16 cellular contexts compared by ENCODE assay signal in genomic region chr17:17928422-17929386, GRCh38. TPM values are rescaled to one million over a fixed set of nuclear protein-coding genes. Genes with fewer than 3 reads are reported as not detected.
DNase-seq lines count a peak whose midpoint lies in the region; ATAC-seq, FAIRE-seq and TF ChIP-seq lines count a peak whose summit lies in the region.
"Had no signal": no experiment of that assay in that cellular context is flagged by ENCODE, and none has a peak within 500 bp of the region (broad histone marks: within the 10 kb centered on the region; RNA-seq: fewer than 3 reads in every experiment).

No MANE protein-coding gene starts in this region.

- H3K9me1 ChIP-seq in endothelial cell of umbilical vein (replicated peaks; ENCODE audit: control insufficient read depth, extremely low read depth, insufficient read depth, low read length) = no peaks in the 10 kb centered on the region

- H3K9me3 ChIP-seq in endothelial cell of umbilical vein (replicated peaks; ENCODE audit: control insufficient read depth, insufficient read depth, low read length) (no peaks in the 10 kb centered on the region), lung (ENCODE audit: control insufficient read depth in 2 of 2, insufficient read depth in 1 of 2, low read length in 1 of 2) (no peaks in the 10 kb centered on the region), skeletal muscle satellite cell (replicated peaks; ENCODE audit: low read length) (no peaks in the 10 kb centered on the region)
- H3K9me3 ChIP-seq: stomach had no signal

- no peaks in the 10 kb centered on the region for H3K79me2 ChIP-seq in endothelial cell of umbilical vein (ENCODE audit: control insufficient read depth, insufficient read depth, low read length)

- no TSS peak for BruUV-seq in endothelial cell of umbilical vein (replicated peaks; lab: Mats Ljungman, UMichigan)

- no peak overlapping the region for H3K4me3 Mint-ChIP-seq in stimulated activated effector memory CD8-positive, alpha-beta T cell treated with anti-CD3 and anti-CD28 coated beads, Interleukin-12 subunit alpha, Interleukin-12 subunit beta, amount 100 ng/mL, for 72 hours
- H3K4me3 Mint-ChIP-seq in activated naive CD4-positive, alpha-beta T cell treated with anti-CD3 and anti-CD28 coated beads for 36 hours = no peak overlapping the region
- H3K4me3 Mint-ChIP-seq: activated T-helper 1 cell treated with anti-CD3 and anti-CD28 coated beads, Interleukin-12 subunit alpha, Interleukin-12 subunit beta, Interleukin-2, Interleukin-4 antibody, amounts not matched to agents 30 ng/mL and 10 ng/mL and 1 ng/mL, durations not matched to agents 14 hours and 24 hours and 36 hours; CD4-positive, CD25-positive, alpha-beta regulatory T cell; central memory CD8-positive, alpha-beta T cell had no signal

- TF ChIP-seq CTCF in endothelial cell of umbilical vein (IDR thresholded peaks at IDR 0.05; ENCODE audit: extremely low read depth in 1 of 2, insufficient read depth in 1 of 2, low read depth in 1 of 2, low read length in 2 of 2) = no peak
- TF ChIP-seq CTCF in lung (IDR thresholded peaks at IDR 0.05; ENCODE audit: control extremely low read depth, extremely low read depth) = no peak

- H3K27me3 ChIP-seq in endothelial cell of umbilical vein (ENCODE audit: control insufficient read depth in 2 of 2, insufficient read depth in 2 of 2, low read length in 2 of 2) = no peaks in the 10 kb centered on the region
- H3K27me3 ChIP-seq in lung (ENCODE audit: control insufficient read depth, insufficient read depth) = no peaks in the 10 kb centered on the region
- no peaks in the 10 kb centered on the region for H3K27me3 ChIP-seq in skeletal muscle satellite cell (ENCODE audit: control insufficient read depth, insufficient read depth, low read length)
- H3K27me3 ChIP-seq: foreskin keratinocyte, stomach had no signal

- H3K36me3 Mint-ChIP-seq in stimulated activated effector memory CD8-positive, alpha-beta T cell treated with anti-CD3 and anti-CD28 coated beads, Interleukin-12 subunit alpha, Interleukin-12 subunit beta, amount 100 ng/mL, for 72 hours = no peaks in the 10 kb centered on the region
- no peaks in the 10 kb centered on the region for H3K36me3 Mint-ChIP-seq in activated naive CD4-positive, alpha-beta T cell treated with anti-CD3 and anti-CD28 coated beads for 36 hours (ENCODE audit: low read depth)

- H3K9ac ChIP-seq in endothelial cell of umbilical vein (replicated peaks; ENCODE audit: extremely low read depth, insufficient read depth, low read length) = no peak overlapping the region
- H3K9ac ChIP-seq in skeletal muscle satellite cell (ENCODE audit: low read depth, low read length) = peak overlapping the region; percentile 40

- H3K27ac Mint-ChIP-seq in stimulated activated effector memory CD8-positive, alpha-beta T cell treated with anti-CD3 and anti-CD28 coated beads, Interleukin-12 subunit alpha, Interleukin-12 subunit beta, amount 100 ng/mL, for 72 hours = no peak overlapping the region
- H3K27ac Mint-ChIP-seq in activated naive CD4-positive, alpha-beta T cell treated with anti-CD3 and anti-CD28 coated beads for 36 hours = no peak overlapping the region
- H3K27ac Mint-ChIP-seq: activated T-helper 1 cell treated with anti-CD3 and anti-CD28 coated beads, Interleukin-12 subunit alpha, Interleukin-12 subunit beta, Interleukin-2, Interleukin-4 antibody, amounts not matched to agents 30 ng/mL and 10 ng/mL and 1 ng/mL, durations not matched to agents 14 hours and 24 hours and 36 hours had no signal

- H3K27ac ChIP-seq in endothelial cell of umbilical vein (ENCODE audit: insufficient read depth, low read depth, low read length) (peak overlapping the region; percentile 14), lung (ENCODE audit: low read depth in 1 of 2, low read length in 1 of 2) (peak overlapping the region; percentile 54 to 82)
- H3K27ac ChIP-seq: foreskin keratinocyte had no signal

- H3K4me1 ChIP-seq in endothelial cell of umbilical vein (ENCODE audit: control insufficient read depth, extremely low read depth, insufficient read depth, low read length) (peaks cover 7% of the 10 kb centered on the region), lung (ENCODE audit: control insufficient read depth in 2 of 2, insufficient read depth in 2 of 2, low read length in 2 of 2) (peaks cover 13 to 16% of the 10 kb centered on the region in 2 donors), skeletal muscle satellite cell (ENCODE audit: control insufficient read depth, insufficient read depth, low read length) (peaks cover 65% of the 10 kb centered on the region)

- H3K36me3 ChIP-seq in endothelial cell of umbilical vein (ENCODE audit: control insufficient read depth in 2 of 2, extremely low read depth in 1 of 2, insufficient read depth in 2 of 2, low read length in 2 of 2) (no peaks in the 10 kb centered on the region), lung (ENCODE audit: control insufficient read depth in 2 of 2, insufficient read depth in 2 of 2, low read length in 2 of 2) (no peaks in the 10 kb centered on the region), skeletal muscle satellite cell (ENCODE audit: insufficient read depth, low read length) (no peaks in the 10 kb centered on the region)
- H3K36me3 ChIP-seq: stomach had no signal

- peaks cover 5% of the 10 kb centered on the region for H3K4me1 Mint-ChIP-seq in stimulated activated effector memory CD8-positive, alpha-beta T cell treated with anti-CD3 and anti-CD28 coated beads, Interleukin-12 subunit alpha, Interleukin-12 subunit beta, amount 100 ng/mL, for 72 hours
- peaks cover 7% of the 10 kb centered on the region for H3K4me1 Mint-ChIP-seq in activated naive CD4-positive, alpha-beta T cell treated with anti-CD3 and anti-CD28 coated beads for 36 hours (ENCODE audit: low read depth)

- no peak overlapping the region for H3K4me3 ChIP-seq in endothelial cell of umbilical vein (replicated peaks in 1 of 3; ENCODE audit: insufficient read depth in 1 of 3, low read depth in 1 of 3, low read length in 3 of 3)
- no peak overlapping the region for H3K4me3 ChIP-seq in lung
- no peak overlapping the region for H3K4me3 ChIP-seq in skeletal muscle satellite cell (ENCODE audit: low read length)
- H3K4me3 ChIP-seq: stomach had no signal

- WGBS in lung, 2 donors = 64 to 76% methylated on average over 13 of the region's 13 CpGs

- H3K27me3 Mint-ChIP-seq in activated naive CD4-positive, alpha-beta T cell treated with anti-CD3 and anti-CD28 coated beads for 36 hours (ENCODE audit: low read depth) = no peaks in the 10 kb centered on the region
- H3K27me3 Mint-ChIP-seq: CD4-positive, CD25-positive, alpha-beta regulatory T cell; central memory CD8-positive, alpha-beta T cell had no signal

- no peaks in the 10 kb centered on the region for H3K9me3 Mint-ChIP-seq in stimulated activated effector memory CD8-positive, alpha-beta T cell treated with anti-CD3 and anti-CD28 coated beads, Interleukin-12 subunit alpha, Interleukin-12 subunit beta, amount 100 ng/mL, for 72 hours
- H3K9me3 Mint-ChIP-seq in activated naive CD4-positive, alpha-beta T cell treated with anti-CD3 and anti-CD28 coated beads for 36 hours = no peaks in the 10 kb centered on the region
- H3K9me3 Mint-ChIP-seq: activated T-helper 1 cell treated with anti-CD3 and anti-CD28 coated beads, Interleukin-12 subunit alpha, Interleukin-12 subunit beta, Interleukin-2, Interleukin-4 antibody, amounts not matched to agents 30 ng/mL and 10 ng/mL and 1 ng/mL, durations not matched to agents 14 hours and 24 hours and 36 hours; CD4-positive, CD25-positive, alpha-beta regulatory T cell; central memory CD8-positive, alpha-beta T cell had no signal

- ATAC-seq in lung (ENCODE audit: insufficient read depth, low FRiP score) = no peak
- no peak for ATAC-seq in HG03442 (IDR thresholded peaks at IDR 0.05; ENCODE audit: unreplicated experiment)
- no peak for ATAC-seq in stimulated activated effector memory CD8-positive, alpha-beta T cell treated with anti-CD3 and anti-CD28 coated beads, Interleukin-12 subunit alpha, Interleukin-12 subunit beta, amount 100 ng/mL, for 72 hours
- ATAC-seq: foreskin keratinocyte had no signal

- FAIRE-seq in endothelial cell of umbilical vein (lab: Jason Lieb, UNC) = peak; percentile 77

- peak overlapping the region; percentile 6 for H2AFZ ChIP-seq in endothelial cell of umbilical vein (ENCODE audit: low read depth, low read length)

- H4K20me1 ChIP-seq in endothelial cell of umbilical vein (replicated peaks; ENCODE audit: control insufficient read depth, extremely low read depth, insufficient read depth, low read length) = no peaks in the 10 kb centered on the region

- DNase-seq in NCI-H2227 (lab: John Stamatoyannopoulos, UW; ENCODE audit: unreplicated experiment) (peak; percentile 27), endothelial cell of umbilical vein (ENCODE audit: low read depth, low spot score) (peak; percentile 65), lung (ENCODE audit: low spot score) (no peak), HuH-7 (ENCODE audit: low spot score) (no peak)
- no peak for DNase-seq in stimulated activated effector memory CD8-positive, alpha-beta T cell treated with anti-CD3 and anti-CD28 coated beads, Interleukin-12 subunit alpha, Interleukin-12 subunit beta, amount 100 ng/mL, for 72 hours (ENCODE audit: low spot score in 2 of 2)
- DNase-seq in activated naive CD4-positive, alpha-beta T cell treated with anti-CD3 and anti-CD28 coated beads for 36 hours = no peak
- DNase-seq: CD4-positive, CD25-positive, alpha-beta regulatory T cell; foreskin keratinocyte; NCI-H345; SHP77; stomach had no signal

- CTCF ChIA-PET in endothelial cell of umbilical vein (lab: Charles Lee) = interaction anchor here (1.4 to 3.0 kb wide), 3 partner anchors 10 to 18 kb away, joined by 4 to 20 read pairs (median 14); no protein-coding TSS in a partner anchor
- CTCF ChIA-PET in activated naive CD4-positive, alpha-beta T cell treated with anti-CD3 and anti-CD28 coated beads for 36 hours (lab: Charles Lee) = interaction anchor here (1.7 kb wide), 1 partner anchor 10 kb away, joined by 6 read pairs; no protein-coding TSS in a partner anchor

- dilution Hi-C loops in endothelial cell of umbilical vein (cut with MboI; ENCODE audit: extremely low pct_ligation_motif_present, low sequenced_read_pairs) = no loop called here

- H3K4me2 ChIP-seq in endothelial cell of umbilical vein (ENCODE audit: insufficient read depth, low read length) (no peak overlapping the region), skeletal muscle satellite cell (ENCODE audit: low read length) (no peak overlapping the region)

- intact Hi-C loops in endothelial cell of umbilical vein (cut with micrococcal nuclease) = no loop called here
- intact Hi-C loops in activated naive CD4-positive, alpha-beta T cell treated with anti-CD3 and anti-CD28 coated beads for 36 hours (cut with micrococcal nuclease) = no loop called here

- TF ChIP-seq POLR2A in endothelial cell of umbilical vein (IDR thresholded peaks at IDR 0.05; ENCODE audit: low read depth, low read length) = no peak

- POLR2A ChIA-PET in endothelial cell of umbilical vein (lab: Charles Lee) = no interaction called here

RNA-seq across cellular contexts. Expression of gene TOM1L2, which starts 43.5 kb away (rescaled TPM):
- total RNA-seq in endothelial cell of umbilical vein = 37.6 and 41.5 TPM in 2 replicates
- 31.7 and 36.0 TPM in 2 replicates for polyA plus RNA-seq in endothelial cell of umbilical vein
- polyA plus RNA-seq in endothelial cell of umbilical vein (2011; cell fraction: cytosol; rRNA removed) = 28.1 and 28.9 TPM in 2 replicates
- 76.4 and 76.9 TPM in 2 replicates for polyA plus RNA-seq in endothelial cell of umbilical vein (2011; cell fraction: nucleus; rRNA removed)
- 39.4 and 40.0 TPM in 2 replicates for polyA plus RNA-seq in endothelial cell of umbilical vein (2012)
- 56.4 and 57.2 TPM in 2 replicates for polyA minus RNA-seq in endothelial cell of umbilical vein
- 9.5 TPM for polyA minus RNA-seq in endothelial cell of umbilical vein (2011; cell fraction: cytosol; rRNA and poly(A)+ RNA removed)
- 39.0 and 39.2 TPM in 2 replicates for polyA minus RNA-seq in endothelial cell of umbilical vein (2011; cell fraction: nucleus; rRNA and poly(A)+ RNA removed)
- total RNA-seq in lung = 10 to 100 TPM; 45.1 to 56.5 TPM
- polyA plus RNA-seq in lung = 10 to 100 TPM; 21.5 to 26.5 TPM
- total RNA-seq in skeletal muscle satellite cell (2012; rRNA removed) = 21.5 and 25.8 TPM in 2 replicates
- total RNA-seq in activated naive CD4-positive, alpha-beta T cell treated with anti-CD3 and anti-CD28 coated beads for 36 hours = 1 to 10 TPM; 9.8 to 9.9 TPM

RNA-seq across cellular contexts. Expression of gene DRC3, which starts 44.0 kb away (rescaled TPM):
- total RNA-seq in endothelial cell of umbilical vein (1.6 and 2.3 TPM in 2 replicates), lung (10 to 100 TPM; 19.7 to 29.5 TPM)
- polyA plus RNA-seq in endothelial cell of umbilical vein (1.9 and 2.9 TPM in 2 replicates), lung (1 to 10 TPM; 6.6 to 7.2 TPM)
- 1.0 and 1.7 TPM in 2 replicates for polyA plus RNA-seq in endothelial cell of umbilical vein (2011; cell fraction: cytosol; rRNA removed)
- polyA plus RNA-seq in endothelial cell of umbilical vein (2011; cell fraction: nucleus; rRNA removed) = 11.9 and 12.5 TPM in 2 replicates
- polyA plus RNA-seq in endothelial cell of umbilical vein (2012) = 2.0 and 2.9 TPM in 2 replicates
- polyA minus RNA-seq in endothelial cell of umbilical vein = 4.0 and 5.1 TPM in 2 replicates
- polyA minus RNA-seq in endothelial cell of umbilical vein (2011; cell fraction: cytosol; rRNA and poly(A)+ RNA removed) = not detected
- polyA minus RNA-seq in endothelial cell of umbilical vein (2011; cell fraction: nucleus; rRNA and poly(A)+ RNA removed) = 3.3 and 3.7 TPM in 2 replicates
- 0.76 and 1.7 TPM in 2 replicates for total RNA-seq in skeletal muscle satellite cell (2012; rRNA removed)
- under 1 TPM; 0.40 to 0.64 TPM for total RNA-seq in activated naive CD4-positive, alpha-beta T cell treated with anti-CD3 and anti-CD28 coated beads for 36 hours
- total RNA-seq: activated T-helper 1 cell treated with anti-CD3 and anti-CD28 coated beads, Interleukin-12 subunit alpha, Interleukin-12 subunit beta, Interleukin-2, Interleukin-4 antibody, amounts not matched to agents 30 ng/mL and 10 ng/mL and 1 ng/mL, durations not matched to agents 14 hours and 24 hours and 36 hours; CD4-positive, CD25-positive, alpha-beta regulatory T cell; H4 had no signal
- polyA plus RNA-seq: CD4-positive, CD25-positive, alpha-beta regulatory T cell had no signal

Comparison
In these comparisons a context has a peak if more than half of its experiments do, and no peak if none do; other contexts are left out.
1. DNase-seq: peak in NCI-H2227 (single experiment) and endothelial cell of umbilical vein (single experiment); none in lung (single experiment), HuH-7 (single experiment), stimulated activated effector memory CD8-positive, alpha-beta T cell treated with anti-CD3 and anti-CD28 coated beads, Interleukin-12 subunit alpha, Interleukin-12 subunit beta, amount 100 ng/mL, for 72 hours (0 of 2) and activated naive CD4-positive, alpha-beta T cell treated with anti-CD3 and anti-CD28 coated beads for 36 hours (single experiment).